Comparison of ENCODE assay signal across 1 cellular context in genomic region chr18:8279348-8279747, GRCh38.
TF ChIP-seq lines count a peak whose summit lies in the region.

No MANE protein-coding gene starts in this region.

TF ChIP-seq in GM23338, 12 proteins besides CTCF, POLR2A, EP300 and RAD21 (continued from another document):
- no peak for TF ChIP-seq ZNF462 (CRISPR knock-in tag; IDR thresholded peaks at IDR 0.05)
- TF ChIP-seq CREB1 (CRISPR knock-in tag; IDR thresholded peaks at IDR 0.05; ENCODE audit: low read depth): no peak
- no peak for TF ChIP-seq ZNF114 (CRISPR knock-in tag; IDR thresholded peaks at IDR 0.05)
- no peak for TF ChIP-seq NANOG (IDR thresholded peaks at IDR 0.05; ENCODE audit: borderline replicate concordance)
TF ChIP-seq in GM23338: peak in this region for 0.
